ENCODE assay signal across 8 cellular contexts in genomic region chr2:98730851-98731708, GRCh38. TPM values are rescaled to one million over a fixed set of nuclear protein-coding genes. Genes with fewer than 3 reads are reported as not detected.
A peak's percentile ranks its signal among the peaks of the same experiment; 100 is the strongest.
DNase-seq lines count a peak whose midpoint lies in the region; ATAC-seq and TF ChIP-seq lines count a peak whose summit lies in the region.

Gene MGAT4A (minus strand): TSS chr2:98731132. CDS start chr2:98726332, 4,800 bp downstream.

- H3K9me3 Mint-ChIP-seq in T-helper 2 cell treated with Interferon-gamma antibody and Interleukin-4, amounts not matched to agents 5 μg/mL and 100 μg/mL, for 36 hours, result peaks cover 5% of the 10 kb centered on the region

- ATAC-seq in DND-41 (ENCODE audit: insufficient read depth, low read depth) (peak; percentile 69), GM21360 (IDR thresholded peaks at IDR 0.05; ENCODE audit: unreplicated experiment) (peak; percentile 72)

- in situ Hi-C loops in astrocyte of the cerebellum (cut with HindIII; ENCODE audit: low sequenced_read_pairs), result no loop called here

- H3K9ac ChIP-seq in DND-41 (ENCODE audit: low read depth, low read length), result peak within 1 kb of the TSS; percentile 88
- H3K9ac ChIP-seq in HUES64 (ENCODE audit: low read depth, low read length), result peak within 1 kb of the TSS; percentile 65

- peak; percentile 21 for TF ChIP-seq CTCF in DND-41 (IDR thresholded peaks at IDR 0.05; ENCODE audit: borderline replicate concordance, extremely low read depth, low read length, poor library complexity, severe bottlenecking)
- TF ChIP-seq CTCF in astrocyte of the cerebellum (IDR thresholded peaks at IDR 0.05; ENCODE audit: low read depth, low read length, missing control alignments), result peak; percentile 6

- H4K20me1 ChIP-seq in DND-41 (ENCODE audit: insufficient read depth, low read length), result peaks cover 11% of the 10 kb centered on the region; the same call in 1 of the 2 replicates

- peak within 1 kb of the TSS; percentile 82 for H3K4me2 ChIP-seq in DND-41 (ENCODE audit: insufficient read depth, low read length)

- WGBS in HUES64, result under 1% methylated on average over 117 of the region's 133 CpGs
- WGBS in iPS DF 6.9 (ENCODE audit: insufficient coverage, insufficient read length), result no CpG with 5 or more reads among the region's 133 CpGs

- H3K79me2 ChIP-seq in DND-41 (ENCODE audit: insufficient read depth, low read length), result peaks cover 68% of the 10 kb centered on the region

- H2AFZ ChIP-seq in DND-41 (ENCODE audit: low read depth, low read length), result peak within 1 kb of the TSS; percentile 58

- H3K27ac Mint-ChIP-seq in T-helper 2 cell treated with Interferon-gamma antibody and Interleukin-4, amounts not matched to agents 5 μg/mL and 100 μg/mL, for 36 hours, result peak within 1 kb of the TSS; percentile 92

- H3K36me3 Mint-ChIP-seq in T-helper 2 cell treated with Interferon-gamma antibody and Interleukin-4, amounts not matched to agents 5 μg/mL and 100 μg/mL, for 36 hours (ENCODE audit: low read depth), result peaks cover 27% of the 10 kb centered on the region

- H3K27me3 ChIP-seq in DND-41 (ENCODE audit: insufficient read depth, low read length, poor library complexity), result no peaks in the 10 kb centered on the region
- H3K27me3 ChIP-seq in HUES64 (ENCODE audit: insufficient read depth, low read length), result peaks cover 65% of the 10 kb centered on the region
- H3K27me3 ChIP-seq in iPS DF 6.9 (ENCODE audit: control insufficient read depth, insufficient read depth, low read length), result peaks cover 17% of the 10 kb centered on the region

- H3K4me3 ChIP-seq in DND-41 (ENCODE audit: low read depth in 1 of 2, low read length in 2 of 2) (peak within 1 kb of the TSS; percentile 71 to 75), HUES64 (ENCODE audit: low read length) (peak within 1 kb of the TSS; percentile 59), astrocyte of the cerebellum (ENCODE audit: low read depth, low read length) (peak within 1 kb of the TSS; percentile 44), iPS DF 6.9 (ENCODE audit: low read length) (peak within 1 kb of the TSS; percentile 81), skeletal muscle cell (ENCODE audit: low read depth, low read length) (peak within 1 kb of the TSS; percentile 51)

- H3K4me1 ChIP-seq in DND-41 (ENCODE audit: insufficient read depth, low read length) (peaks cover 86% of the 10 kb centered on the region), HUES64 (ENCODE audit: insufficient read depth, low read length) (peaks cover 3% of the 10 kb centered on the region; the same call in 1 of the 2 replicates), iPS DF 6.9 (ENCODE audit: control insufficient read depth, insufficient read depth, low read length) (no peaks in the 10 kb centered on the region)

- peak; percentile 78 for DNase-seq in DND-41
- peak; percentile 80 for DNase-seq in T-helper 2 cell treated with Interferon-gamma antibody and Interleukin-4, amounts not matched to agents 5 μg/mL and 100 μg/mL, for 36 hours (ENCODE audit: low spot score)
- DNase-seq in astrocyte of the cerebellum (ENCODE audit: low read depth), result no peak
- no peak for DNase-seq in iPS DF 6.9 (ENCODE audit: low read depth, low spot score)
- no peak for DNase-seq in skeletal muscle cell (ENCODE audit: low read depth)
- no peak for DNase-seq in GOT3 (lab: John Stamatoyannopoulos, UW)

- peaks cover 64% of the 10 kb centered on the region for H3K4me1 Mint-ChIP-seq in T-helper 2 cell treated with Interferon-gamma antibody and Interleukin-4, amounts not matched to agents 5 μg/mL and 100 μg/mL, for 36 hours (ENCODE audit: low read depth)

- no peaks in the 10 kb centered on the region for H3K27me3 Mint-ChIP-seq in T-helper 2 cell treated with Interferon-gamma antibody and Interleukin-4, amounts not matched to agents 5 μg/mL and 100 μg/mL, for 36 hours (ENCODE audit: low read depth)

- peak within 1 kb of the TSS; percentile 94 for H3K4me3 Mint-ChIP-seq in T-helper 2 cell treated with Interferon-gamma antibody and Interleukin-4, amounts not matched to agents 5 μg/mL and 100 μg/mL, for 36 hours

- H3K36me3 ChIP-seq in DND-41 (ENCODE audit: insufficient read depth, low read length), result peaks cover 4% of the 10 kb centered on the region
- no peaks in the 10 kb centered on the region for H3K36me3 ChIP-seq in HUES64 (ENCODE audit: insufficient read depth, low read length)
- no peaks in the 10 kb centered on the region for H3K36me3 ChIP-seq in iPS DF 6.9 (ENCODE audit: control insufficient read depth, insufficient read depth, low read length)

- H3K9me3 ChIP-seq in DND-41 (ENCODE audit: insufficient read depth, low read length, severe bottlenecking), result no peaks in the 10 kb centered on the region
- H3K9me3 ChIP-seq in HUES64 (ENCODE audit: insufficient read depth, low read depth, low read length), result no peaks in the 10 kb centered on the region
- H3K9me3 ChIP-seq in iPS DF 6.9 (ENCODE audit: control insufficient read depth, insufficient read depth, low read length), result no peaks in the 10 kb centered on the region

- H3K27ac ChIP-seq in DND-41 (ENCODE audit: low read length) (peak within 1 kb of the TSS; percentile 93), HUES64 (ENCODE audit: low read depth, low read length) (no peak within 1 kb of the TSS), iPS DF 6.9 (ENCODE audit: low read length) (no peak within 1 kb of the TSS)

RNA-seq across cellular contexts. Expression of gene MGAT4A, which starts in this region (rescaled TPM):
- polyA plus RNA-seq in HUES64 (2013, experiment 1 of 2), result 2.0 TPM
- 3.3 TPM for polyA plus RNA-seq in HUES64 (2013, experiment 2 of 2)

Comparison
In these comparisons a context has a peak if more than half of its experiments do, and no peak if none do; other contexts are left out.
1. DNase-seq: peak in DND-41 (single experiment) and T-helper 2 cell treated with Interferon-gamma antibody and Interleukin-4, amounts not matched to agents 5 μg/mL and 100 μg/mL, for 36 hours (single experiment); none in astrocyte of the cerebellum (single experiment), iPS DF 6.9 (single experiment), skeletal muscle cell (single experiment) and GOT3 (single experiment).
2. Peak in every context shown above with its lines, with median percentiles within 50 percentile points of each other: H3K4me3 ChIP-seq.